Comparison of ENCODE assay signal across 15 cellular contexts in genomic region chr3:126733061-126733430, GRCh38. TPM values are rescaled to one million over a fixed set of nuclear protein-coding genes. Genes with fewer than 3 reads are reported as not detected.
DNase-seq lines count a peak whose midpoint lies in the region; ATAC-seq and TF ChIP-seq lines count a peak whose summit lies in the region.
"Had no signal": no experiment of that assay in that cellular context is flagged by ENCODE, and none has a peak within 500 bp of the region (broad histone marks: within the 10 kb centered on the region; RNA-seq: fewer than 3 reads in every experiment).

No MANE protein-coding gene starts in this region.

- peak overlapping the region; percentile 1 for H3K27ac ChIP-seq in right cardiac atrium (ENCODE audit: low read length)
- peak overlapping the region in 1 of 2 donors; percentile 58 for H3K27ac ChIP-seq in right atrium auricular region

- no peaks in the 10 kb centered on the region for H3K27me3 ChIP-seq in right cardiac atrium (ENCODE audit: control insufficient read depth, insufficient read depth)
- no peaks in the 10 kb centered on the region for H3K27me3 ChIP-seq in right atrium auricular region

- CTCF ChIA-PET in T-cell (lab: Charles Lee): no interaction called here

- no peak overlapping the region for H3K4me3 Mint-ChIP-seq in T-cell
- H3K4me3 Mint-ChIP-seq: CD4-positive, alpha-beta memory T cell; HFFc6 had no signal

- no peak for DNase-seq in right cardiac atrium
- DNase-seq in right atrium auricular region (ENCODE audit: low spot score): no peak
- peak; percentile 69 for DNase-seq in mesenteric fat pad (ENCODE audit: low spot score)
- peak; percentile 25 for DNase-seq in sciatic nerve (ENCODE audit: low spot score)
- no peak for DNase-seq in retina
- DNase-seq in T-cell: no peak
- DNase-seq: C1 segment of cervical spinal cord; Calu3; CD4-positive, alpha-beta memory T cell; COR-L47; DMS153; DND-41; GOT3; HFFc6 had no signal

- no peak overlapping the region for H3K27ac Mint-ChIP-seq in T-cell
- H3K27ac Mint-ChIP-seq: HFFc6 had no signal

- peaks cover 70% of the 10 kb centered on the region for H3K36me3 Mint-ChIP-seq in T-cell

- intact Hi-C loops in right cardiac atrium (cut with DNase I) (no loop called here), sciatic nerve (cut with DNase I) (no loop called here)

- peaks cover 5 to 16% (median 10%) of the 10 kb centered on the region in 3 donors for H3K4me1 Mint-ChIP-seq in T-cell

- H3K36me3 ChIP-seq in right atrium auricular region: no peaks in the 10 kb centered on the region

- H3K9me3 ChIP-seq in right cardiac atrium (ENCODE audit: control insufficient read depth, low read length) (no peaks in the 10 kb centered on the region), right atrium auricular region (no peaks in the 10 kb centered on the region)
- H3K9me3 ChIP-seq: HAP-1 had no signal

- no peaks in the 10 kb centered on the region for H3K27me3 Mint-ChIP-seq in T-cell
- H3K27me3 Mint-ChIP-seq: CD4-positive, alpha-beta memory T cell had no signal

- H3K9me3 Mint-ChIP-seq in T-cell: peaks cover 0 to 3% (median 0%) of the 10 kb centered on the region in 3 donors
- H3K9me3 Mint-ChIP-seq: HFFc6 had no signal

- WGBS in right cardiac atrium: 82% methylated on average over 5 of the region's 5 CpGs

- no peak for TF ChIP-seq CTCF in right atrium auricular region (IDR thresholded peaks at IDR 0.05)

- ATAC-seq in right cardiac atrium (no peak), sciatic nerve (no peak), T-cell (replicated peaks in 1 of 4) (no peak)

- no peaks in the 10 kb centered on the region for H3K4me1 ChIP-seq in right cardiac atrium (ENCODE audit: control insufficient read depth, insufficient read depth, low read length)
- H3K4me1 ChIP-seq in right atrium auricular region: peaks cover 0 to 11% of the 10 kb centered on the region in 2 donors
- H3K4me1 ChIP-seq: HAP-1 had no signal

- POLR2A ChIA-PET in T-cell (lab: Charles Lee): no interaction called here

- H3K4me3 ChIP-seq in right cardiac atrium (ENCODE audit: low read length) (no peak overlapping the region), right atrium auricular region (no peak overlapping the region)
- H3K4me3 ChIP-seq: HAP-1 had no signal

RNA-seq across cellular contexts. Expression of gene CHCHD6, which starts 29.0 kb away (rescaled TPM):
- total RNA-seq in right cardiac atrium: 10 to 100 TPM in 1 of 4 donors, 1 to 10 TPM in 3; 7.1 to 10.5 (median 8.6) TPM
- polyA plus RNA-seq in right cardiac atrium: 9.3 TPM
- 10 to 100 TPM in 1 of 2 donors, 1 to 10 TPM in 1; 8.4 to 10.9 TPM for total RNA-seq in right atrium auricular region
- 10.9 TPM for total RNA-seq in mesenteric fat pad
- total RNA-seq in sciatic nerve: 19.1 TPM
- 10 to 100 TPM in 2 of 5 donors, 1 to 10 TPM in 3; 8.8 to 12.3 (median 9.7) TPM for total RNA-seq in T-cell

Comparison
In these comparisons a context has a peak if more than half of its experiments do, and no peak if none do; other contexts are left out.
1. DNase-seq: peak in mesenteric fat pad (single experiment) and sciatic nerve (single experiment); none in right cardiac atrium (0 of 3), right atrium auricular region (single experiment), retina (single experiment) and T-cell (0 of 34).